Comparison of ENCODE assay signal across 19 cellular contexts in the genomic region with DNA sequence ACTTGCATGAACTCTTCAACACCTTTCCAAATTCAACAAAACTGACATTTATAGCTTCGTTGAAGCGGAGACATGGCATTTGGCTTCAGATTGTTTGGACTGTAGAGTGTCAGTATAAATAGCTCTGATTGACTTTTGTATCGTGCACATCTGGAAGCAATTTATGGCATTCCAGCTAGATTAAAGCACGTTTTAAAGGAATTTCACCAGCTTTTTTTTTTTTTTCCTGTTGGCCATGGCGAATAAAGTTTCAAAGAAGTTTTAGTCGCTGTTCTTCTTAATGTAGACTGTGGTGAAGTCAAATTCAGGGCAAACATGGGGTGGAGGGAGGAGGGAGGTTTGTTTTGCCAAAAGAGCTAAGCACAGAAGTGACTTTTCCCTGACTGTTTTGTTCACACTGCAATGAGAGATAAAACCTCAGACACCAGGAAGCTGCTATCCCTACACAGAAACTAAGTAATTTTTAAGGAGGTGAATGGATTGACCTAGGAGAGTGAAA.
DNase-seq lines count a peak whose midpoint lies in the region; ATAC-seq and TF ChIP-seq lines count a peak whose summit lies in the region.
"Had no signal": no experiment of that assay in that cellular context is flagged by ENCODE, and none has a peak within 500 bp of the region (broad histone marks: within the 10 kb centered on the region; RNA-seq: fewer than 3 reads in every experiment).

No MANE protein-coding gene starts in this region.

- no peak overlapping the region for H3K27ac ChIP-seq in substantia nigra (ENCODE audit: low read depth, low read length, poor library complexity, severe bottlenecking)
- H3K27ac ChIP-seq: lower lobe of right lung had no signal

- no peak overlapping the region for H3K4me3 Mint-ChIP-seq in mesothelial cell of epicardium
- H3K4me3 Mint-ChIP-seq: activated T-helper 17 cell treated with anti-CD3 and anti-CD28 coated beads, Interleukin-2, amount 50 U/mL, for 72 hours; brain had no signal

- CTCF ChIA-PET in AG04449 (lab: Yijun Ruan, JAX) (interaction anchor here (0.6 to 10.7 kb wide), 5 partner anchors 10 to 557 kb away, joined by 3 to 91 read pairs (median 5); no protein-coding TSS in a partner anchor), HEK293T (lab: Yijun Ruan, JAX) (interaction anchor here (0.6 to 1.4 kb wide), 3 partner anchors 14 to 297 kb away, joined by 3 to 4 read pairs (median 3); no protein-coding TSS in a partner anchor)

- H3K27me3 Mint-ChIP-seq in mesothelial cell of epicardium (ENCODE audit: low read depth) = no peaks in the 10 kb centered on the region
- H3K27me3 Mint-ChIP-seq: activated T-helper 17 cell treated with anti-CD3 and anti-CD28 coated beads, Interleukin-2, amount 50 U/mL, for 72 hours; brain had no signal

- peak overlapping the region; percentile 95 for H3K27ac Mint-ChIP-seq in mesothelial cell of epicardium
- H3K27ac Mint-ChIP-seq: activated T-helper 17 cell treated with anti-CD3 and anti-CD28 coated beads, Interleukin-2, amount 50 U/mL, for 72 hours had no signal

- peaks cover 54% of the 10 kb centered on the region for H3K4me1 Mint-ChIP-seq in mesothelial cell of epicardium
- H3K4me1 Mint-ChIP-seq: activated T-helper 17 cell treated with anti-CD3 and anti-CD28 coated beads, Interleukin-2, amount 50 U/mL, for 72 hours had no signal

- POLR2A ChIA-PET in AG04449 (lab: Yijun Ruan, JAX) = interaction anchor here (0.5 to 0.7 kb wide), 2 partner anchors 56 to 1115 kb away, joined by 3 read pairs; no protein-coding TSS in a partner anchor
- POLR2A ChIA-PET in HEK293T (lab: Yijun Ruan, JAX) = no interaction called here

- ATAC-seq in HG03521 (IDR thresholded peaks at IDR 0.05; ENCODE audit: unreplicated experiment) = no peak
- ATAC-seq: activated T-helper 17 cell treated with anti-CD3 and anti-CD28 coated beads, Interleukin-2, amount 50 U/mL, for 72 hours; GM12878; lower lobe of right lung had no signal

- no peaks in the 10 kb centered on the region for H3K36me3 Mint-ChIP-seq in mesothelial cell of epicardium
- H3K36me3 Mint-ChIP-seq: brain had no signal

- no peak for TF ChIP-seq CTCF in AG04449 (IDR thresholded peaks at IDR 0.05; ENCODE audit: insufficient read depth, low read length, missing control alignments)
- no peak for TF ChIP-seq CTCF in mesothelial cell of epicardium (IDR thresholded peaks at IDR 0.05; ENCODE audit: unreplicated experiment)

- DNase-seq in AG04449 (ENCODE audit: low read depth, low spot score) = peak; percentile 51
- DNase-seq in HEK293T (ENCODE audit: extremely low spot score) = no peak
- peak; percentile 74 for DNase-seq in dedifferentiated amniotic fluid mesenchymal stem cell (ENCODE audit: extremely low spot score)
- DNase-seq in mesothelial cell of epicardium (ENCODE audit: low spot score in 2 of 2, unreplicated experiment in 2 of 2) = no peak
- DNase-seq in GF-D8 (lab: John Stamatoyannopoulos, UW) = no peak
- DNase-seq in NCI-H1092 treated with DMSO at 0.1 percent for 48 hours (lab: John Stamatoyannopoulos, UW) = no peak
- no peak for DNase-seq in substantia nigra (lab: John Stamatoyannopoulos, UW)
- DNase-seq: activated CD4-positive, alpha-beta T cell treated with anti-CD3 and anti-CD28 coated beads, Interleukin-2, amount 50 U/mL, for 48 hours; AML-193; DMS153; lower lobe of right lung; MM.1S; NCI-H2081 treated with DMSO at 0.1 percent for 48 hours; NK-92 treated with Interleukin-12 subunit alpha and Interleukin-12 subunit beta, amount 100 ng/mL, for 24 hours; stimulated activated CD4-positive, alpha-beta T cell treated with anti-CD3 and anti-CD28 coated beads, Interleukin-12 subunit alpha, Interleukin-12 subunit beta, amount 100 ng/mL, for 4 hours had no signal

- H3K4me3 ChIP-seq in AG04449 (ENCODE audit: low read depth, low read length) = no peak overlapping the region
- H3K4me3 ChIP-seq: GM12878, lower lobe of right lung had no signal

- no peaks in the 10 kb centered on the region for H3K9me3 Mint-ChIP-seq in mesothelial cell of epicardium
- H3K9me3 Mint-ChIP-seq: brain had no signal

TF ChIP-seq in HEK293T, 16 proteins besides CTCF, POLR2A, EP300 and RAD21:
- TF ChIP-seq, protein P1, sequence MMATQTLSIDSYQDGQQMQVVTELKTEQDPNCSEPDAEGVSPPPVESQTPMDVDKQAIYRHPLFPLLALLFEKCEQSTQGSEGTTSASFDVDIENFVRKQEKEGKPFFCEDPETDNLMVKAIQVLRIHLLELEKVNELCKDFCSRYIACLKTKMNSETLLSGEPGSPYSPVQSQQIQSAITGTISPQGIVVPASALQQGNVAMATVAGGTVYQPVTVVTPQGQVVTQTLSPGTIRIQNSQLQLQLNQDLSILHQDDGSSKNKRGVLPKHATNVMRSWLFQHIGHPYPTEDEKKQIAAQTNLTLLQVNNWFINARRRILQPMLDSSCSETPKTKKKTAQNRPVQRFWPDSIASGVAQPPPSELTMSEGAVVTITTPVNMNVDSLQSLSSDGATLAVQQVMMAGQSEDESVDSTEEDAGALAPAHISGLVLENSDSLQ (IDR thresholded peaks at IDR 0.05) = peak; percentile 40; the same call in 1 of the 2 replicates
- no peak for TF ChIP-seq SP1 (IDR thresholded peaks at IDR 0.05)
- TF ChIP-seq ZNF384 (IDR thresholded peaks at IDR 0.05) = peak; percentile 85

Comparison
In these comparisons a context has a peak if more than half of its experiments do, and no peak if none do; other contexts are left out.
1. DNase-seq: peak in AG04449 (single experiment) and dedifferentiated amniotic fluid mesenchymal stem cell (single experiment); none in HEK293T (single experiment), mesothelial cell of epicardium (0 of 2), GF-D8 (single experiment), NCI-H1092 treated with DMSO at 0.1 percent for 48 hours (single experiment) and substantia nigra (0 of 49).